Comparison of ENCODE assay signal across 21 cellular contexts in the genomic region with DNA sequence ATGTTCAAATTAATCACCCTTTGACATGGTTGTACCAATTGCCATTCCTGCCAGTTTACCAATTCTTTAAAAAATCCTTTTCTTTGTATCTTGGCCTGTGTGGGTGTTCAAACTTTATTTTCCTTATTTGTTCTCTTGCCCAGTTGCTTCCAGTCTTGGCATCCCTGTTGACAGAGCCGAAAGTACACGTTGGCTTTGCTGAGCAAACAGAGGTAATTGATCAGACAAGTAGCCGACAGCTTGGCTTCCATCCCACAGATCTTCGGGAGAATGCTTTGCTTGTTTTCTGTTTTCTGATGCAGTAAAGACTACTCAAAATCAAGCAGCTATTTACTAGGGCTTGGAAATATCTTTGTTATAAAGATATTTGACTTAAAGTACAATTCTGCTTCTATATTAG.
"Had no signal": no experiment of that assay in that cellular context is flagged by ENCODE, and none has a peak within 500 bp of the region (broad histone marks: within the 10 kb centered on the region; RNA-seq: fewer than 3 reads in every experiment).

No MANE protein-coding gene starts in this region.

- H3K36me3 ChIP-seq: esophagus squamous epithelium, left ventricle myocardium inferior, right lobe of liver had no signal

- H3K27ac ChIP-seq: esophagus squamous epithelium, left ventricle myocardium inferior, psoas muscle, right lobe of liver, testis had no signal

- DNase-seq: activated B cell treated with CpG ODN at 0.5 μM for 24 hours; activated CD4-positive, alpha-beta T cell treated with anti-CD3 and anti-CD28 coated beads for 48 hours; activated CD8-positive, alpha-beta T cell treated with anti-CD3 and anti-CD28 coated beads for 36 hours; activated effector memory CD4-positive, alpha-beta T cell treated with anti-CD3 and anti-CD28 coated beads, Interleukin-2, amount 50 U/mL, for 16 hours; activated T-cell treated with anti-CD3 and anti-CD28 coated beads, Interleukin-2, amount 50 U/mL, for 48 hours; cortex of kidney; effector CD4-positive, alpha-beta T cell; esophagus squamous epithelium; kidney; left ventricle myocardium inferior; mesenchymal stem cell; occipital lobe; psoas muscle; right lobe of liver; T-helper 2 cell; testis had no signal

- H3K27ac Mint-ChIP-seq: activated B cell treated with CpG ODN at 0.5 μM for 24 hours; activated CD8-positive, alpha-beta T cell treated with anti-CD3 and anti-CD28 coated beads for 36 hours; activated naive CD4-positive, alpha-beta T cell treated with anti-CD3 and anti-CD28 coated beads, Interleukin-2, amount 50 U/mL, for 72 hours; brain; nephron; stimulated activated naive CD8-positive, alpha-beta T cell treated with anti-CD3 and anti-CD28 coated beads, Interleukin-15, Interleukin-2, amounts not matched to agents 100 ng/mL and 50 ng/mL, for 24 hours had no signal

- H3K4me1 Mint-ChIP-seq: activated B cell treated with CpG ODN at 0.5 μM for 24 hours; central memory CD8-positive, alpha-beta T cell; nephron had no signal

- ATAC-seq: activated CD8-positive, alpha-beta T cell treated with anti-CD3 and anti-CD28 coated beads for 36 hours; activated naive CD4-positive, alpha-beta T cell treated with anti-CD3 and anti-CD28 coated beads, Interleukin-2, amount 50 U/mL, for 72 hours; psoas muscle; right lobe of liver had no signal

- H3K4me3 Mint-ChIP-seq: activated B cell treated with CpG ODN at 0.5 μM for 24 hours; activated CD8-positive, alpha-beta T cell treated with anti-CD3 and anti-CD28 coated beads for 36 hours; central memory CD8-positive, alpha-beta T cell; nephron; stimulated activated naive CD8-positive, alpha-beta T cell treated with anti-CD3 and anti-CD28 coated beads, Interleukin-15, Interleukin-2, amounts not matched to agents 100 ng/mL and 50 ng/mL, for 24 hours had no signal

- H3K36me3 Mint-ChIP-seq: activated naive CD4-positive, alpha-beta T cell treated with anti-CD3 and anti-CD28 coated beads, Interleukin-2, amount 50 U/mL, for 72 hours; brain had no signal

- H3K4me1 ChIP-seq: left ventricle myocardium inferior, psoas muscle, right lobe of liver, testis had no signal

- H3K9me3 ChIP-seq: esophagus squamous epithelium, psoas muscle, right lobe of liver, testis had no signal

- H3K27me3 ChIP-seq: esophagus squamous epithelium, right lobe of liver, testis had no signal

- H3K4me3 ChIP-seq: esophagus squamous epithelium, left ventricle myocardium inferior, psoas muscle, right lobe of liver, testis had no signal

- H3K27me3 Mint-ChIP-seq: activated B cell treated with CpG ODN at 0.5 μM for 24 hours; activated CD8-positive, alpha-beta T cell treated with anti-CD3 and anti-CD28 coated beads for 36 hours; central memory CD8-positive, alpha-beta T cell; stimulated activated naive CD8-positive, alpha-beta T cell treated with anti-CD3 and anti-CD28 coated beads, Interleukin-15, Interleukin-2, amounts not matched to agents 100 ng/mL and 50 ng/mL, for 24 hours had no signal

- H3K9me3 Mint-ChIP-seq: nephron had no signal
